In genomic region chr10:78933828-78934227, GRCh38 we compare ENCODE assay signal across 18 cellular contexts.
"Had no signal": no experiment of that assay in that cellular context is flagged by ENCODE, and none has a peak within 500 bp of the region (broad histone marks: within the 10 kb centered on the region; RNA-seq: fewer than 3 reads in every experiment).

No MANE protein-coding gene starts in this region.

- H3K4me1 ChIP-seq: foreskin keratinocyte, uterus had no signal

- H3K4me3 ChIP-seq: coronary artery, lung, sigmoid colon, skin epidermis, suprapubic skin, thyroid gland, uterus had no signal

- H3K27ac ChIP-seq: foreskin keratinocyte, neutrophil, sigmoid colon, suprapubic skin, thyroid gland had no signal

- DNase-seq: effector CD4-positive, alpha-beta T cell; endodermal cell; erythroblast; foreskin keratinocyte; head of caudate nucleus; hippocampal formation; kidney glomerular epithelial cell; mesendoderm; naive B cell; sigmoid colon; stimulated activated CD4-positive, alpha-beta T cell treated with anti-CD3 and anti-CD28 coated beads, Interleukin-12 subunit alpha, Interleukin-12 subunit beta, amount 100 ng/mL, for 4 hours; thyroid gland; uterus had no signal

- H3K36me3 ChIP-seq: neutrophil, sigmoid colon, suprapubic skin, thyroid gland, uterus had no signal

- ATAC-seq: foreskin keratinocyte had no signal

- H3K27me3 ChIP-seq: neutrophil, sigmoid colon, suprapubic skin, thyroid gland, uterus had no signal

- H3K9me3 ChIP-seq: neutrophil, sigmoid colon, suprapubic skin, thyroid gland, uterus had no signal
